In genomic region chr1:188906921-188907641, GRCh38 we compare ENCODE assay signal across 16 cellular contexts.
DNase-seq lines count a peak whose midpoint lies in the region; ATAC-seq, FAIRE-seq and TF ChIP-seq lines count a peak whose summit lies in the region.
"Had no signal": no experiment of that assay in that cellular context is flagged by ENCODE, and none has a peak within 500 bp of the region (broad histone marks: within the 10 kb centered on the region; RNA-seq: fewer than 3 reads in every experiment).

No MANE protein-coding gene starts in this region.

- H3K27me3 ChIP-seq in HepG2 (ENCODE audit: control insufficient read depth in 1 of 2, insufficient read depth in 2 of 2, low read length in 2 of 2), result no peaks in the 10 kb centered on the region
- H3K27me3 ChIP-seq in right lobe of liver, result no peaks in the 10 kb centered on the region
- no peaks in the 10 kb centered on the region for H3K27me3 ChIP-seq in PC-9 (ENCODE audit: insufficient read depth, low read depth)
- H3K27me3 ChIP-seq in trophoblast cell (ENCODE audit: insufficient read depth, low read length), result no peaks in the 10 kb centered on the region
- H3K27me3 ChIP-seq: BLaER1 had no signal

- H3K14ac ChIP-seq in trophoblast cell (ENCODE audit: low read length), result no peak overlapping the region

- H4K91ac ChIP-seq in trophoblast cell (ENCODE audit: low read depth, low read length), result no peak overlapping the region

- CTCF ChIA-PET in HepG2 (lab: Yijun Ruan, JAX; ENCODE audit: low intra/inter-chr PET ratio, low total read pairs), result no interaction called here
- CTCF ChIA-PET in PC-9 (lab: Charles Lee), result no interaction called here

- TF ChIP-seq POLR2A in HepG2 (IDR thresholded peaks at IDR 0.05; ENCODE audit: insufficient read depth in 1 of 2, low read depth in 2 of 2, low read length in 2 of 2) (no peak), right lobe of liver (IDR thresholded peaks at IDR 0.05) (no peak)

- DNase-seq in HepG2 (ENCODE audit: low spot score) (no peak), right lobe of liver (no peak), PC-9 (no peak), islet precursor cell (peak; percentile 34), trophoblast cell (peak; percentile 18 to 56), HT-29 (ENCODE audit: low spot score) (no peak), left cardiac atrium (no peak)
- DNase-seq in activated naive CD4-positive, alpha-beta T cell treated with anti-CD3 and anti-CD28 coated beads, Interleukin-2, amount 50 U/mL, for 16 hours, result no peak
- DNase-seq: CD4-positive, alpha-beta memory T cell; DMS79 treated with DMSO at 0.1 percent for 48 hours; GF-D8; GOT3; H7 had no signal

- POLR2A ChIA-PET in HepG2 (lab: Yijun Ruan, JAX), result no interaction called here
- POLR2A ChIA-PET in PC-9 (lab: Charles Lee; ENCODE audit: unreplicated experiment), result no interaction called here

- no peak overlapping the region for H3K4ac ChIP-seq in trophoblast cell (ENCODE audit: low read depth, low read length)

- no peak for ATAC-seq in HepG2
- ATAC-seq in right lobe of liver, result no peak
- ATAC-seq in left cardiac atrium, result no peak
- ATAC-seq: A549 had no signal

- H3K18ac ChIP-seq in trophoblast cell (ENCODE audit: low read length), result no peak overlapping the region

- H4K20me1 ChIP-seq in HepG2 (ENCODE audit: insufficient read depth, low read length), result no peaks in the 10 kb centered on the region
- no peaks in the 10 kb centered on the region for H4K20me1 ChIP-seq in PC-9 (ENCODE audit: insufficient read depth)
- H4K20me1 ChIP-seq: BLaER1 had no signal

- no peak overlapping the region for H3K9ac ChIP-seq in HepG2 (ENCODE audit: insufficient read depth, low read depth, low read length)
- no peak overlapping the region for H3K9ac ChIP-seq in trophoblast cell (ENCODE audit: low read length)
- H3K9ac ChIP-seq: BLaER1 had no signal

- H3K27ac ChIP-seq in HepG2 (ENCODE audit: extremely low read length, insufficient read depth, low read length) (no peak overlapping the region), right lobe of liver (no peak overlapping the region), PC-9 (no peak overlapping the region), trophoblast cell (ENCODE audit: low read depth, low read length) (no peak overlapping the region)
- H3K27ac ChIP-seq: 22Rv1, A549, BLaER1 had no signal

- H2BK120ac ChIP-seq in trophoblast cell (ENCODE audit: insufficient read depth, low read length, poor library complexity), result no peak overlapping the region

- H3K36me3 ChIP-seq in HepG2 (replicated peaks in 1 of 2; ENCODE audit: control insufficient read depth in 1 of 2, insufficient read depth in 2 of 2, low read length in 2 of 2), result no peaks in the 10 kb centered on the region
- H3K36me3 ChIP-seq in right lobe of liver, result no peaks in the 10 kb centered on the region
- H3K36me3 ChIP-seq in PC-9 (ENCODE audit: low read depth), result no peaks in the 10 kb centered on the region
- H3K36me3 ChIP-seq in trophoblast cell (ENCODE audit: control insufficient read depth in 1 of 2, insufficient read depth in 2 of 2, low read length in 2 of 2), result no peaks in the 10 kb centered on the region
- H3K36me3 ChIP-seq: BLaER1 had no signal

- H3K23ac ChIP-seq in trophoblast cell (ENCODE audit: low read length), result no peak overlapping the region

- H2AK5ac ChIP-seq in trophoblast cell (ENCODE audit: low read length), result no peak overlapping the region

- H3K4me1 ChIP-seq in HepG2 (ENCODE audit: insufficient read depth, low read length) (no peaks in the 10 kb centered on the region), right lobe of liver (no peaks in the 10 kb centered on the region), PC-9 (replicated peaks; ENCODE audit: insufficient read depth) (no peaks in the 10 kb centered on the region), trophoblast cell (ENCODE audit: control insufficient read depth in 1 of 2, insufficient read depth in 2 of 2, low read length in 2 of 2) (no peaks in the 10 kb centered on the region)
- H3K4me1 ChIP-seq: A549, BLaER1 had no signal

- no peak overlapping the region for H2BK12ac ChIP-seq in trophoblast cell (ENCODE audit: low read length)

- TF ChIP-seq CTCF in HepG2 (CRISPR knock-in tag; IDR thresholded peaks at IDR 0.05), result no peak
- TF ChIP-seq CTCF in right lobe of liver (IDR thresholded peaks at IDR 0.05), result no peak
- no peak for TF ChIP-seq CTCF in PC-9 (conservative IDR thresholded peaks at IDR 0.05)

- H2AFZ ChIP-seq in HepG2 (ENCODE audit: low read length), result peak overlapping the region; percentile 23
- H2AFZ ChIP-seq in PC-9, result peak overlapping the region; percentile 48; the same call in 1 of the 2 replicates
- H2AFZ ChIP-seq in trophoblast cell (ENCODE audit: insufficient read depth, low read length, poor library complexity), result no peak overlapping the region

- no peak overlapping the region for H4K8ac ChIP-seq in trophoblast cell (ENCODE audit: low read depth, low read length)

- no peak for TF ChIP-seq RAD21 in HepG2 (CRISPR knock-in tag; IDR thresholded peaks at IDR 0.05)

- FAIRE-seq in HepG2 (lab: Jason Lieb, UNC), result no peak
- FAIRE-seq: A549 had no signal

- no peaks in the 10 kb centered on the region for H3K79me2 ChIP-seq in HepG2 (ENCODE audit: insufficient read depth, low read length)
- no peaks in the 10 kb centered on the region for H3K79me2 ChIP-seq in PC-9 (ENCODE audit: low read depth)
- no peaks in the 10 kb centered on the region for H3K79me2 ChIP-seq in trophoblast cell (ENCODE audit: control insufficient read depth, insufficient read depth, low read length, poor library complexity)

- H3K9me2 ChIP-seq in PC-9 (ENCODE audit: insufficient read depth), result no peaks in the 10 kb centered on the region

- H2BK5ac ChIP-seq in trophoblast cell (ENCODE audit: low read depth, low read length, poor library complexity), result no peak overlapping the region

- BruUV-seq in HepG2 (replicated peaks; lab: Mats Ljungman, UMichigan), result no TSS peak
- no TSS peak for BruUV-seq in PC-9 (replicated peaks; lab: Mats Ljungman, UMichigan)

- H3K4me2 ChIP-seq in HepG2 (ENCODE audit: low read depth, low read length) (no peak overlapping the region), PC-9 (no peak overlapping the region), trophoblast cell (ENCODE audit: low read length) (no peak overlapping the region)
- H3K4me2 ChIP-seq: A549, BLaER1 had no signal

- H3K79me1 ChIP-seq in trophoblast cell (ENCODE audit: low read length), result no peaks in the 10 kb centered on the region

- WGBS in HepG2 (ENCODE audit: low lambda C conversion rate), result 6% methylated on average over 10 of the region's 10 CpGs
- 48% methylated on average over 10 of the region's 10 CpGs for WGBS in right lobe of liver (ENCODE audit: insufficient coverage, low coverage, low lambda C conversion rate, missing lambda C conversion rate)
- no CpG with 5 or more reads among the region's 10 CpGs for WGBS in trophoblast cell (ENCODE audit: extremely low coverage, insufficient coverage, insufficient read length)

- H4K12ac ChIP-seq in trophoblast cell (ENCODE audit: low read depth, low read length), result no peak overlapping the region

- H3K9me3 ChIP-seq in HepG2 (ENCODE audit: low read length) (no peaks in the 10 kb centered on the region), right lobe of liver (no peaks in the 10 kb centered on the region), PC-9 (ENCODE audit: insufficient read depth, low read depth) (peaks cover 3% of the 10 kb centered on the region; the same call in 1 of the 2 replicates), trophoblast cell (ENCODE audit: insufficient read depth, low read depth, low read length) (no peaks in the 10 kb centered on the region)
- H3K9me3 ChIP-seq: A549, BLaER1 had no signal

- in situ Hi-C loops in HepG2 (cut with HindIII; ENCODE audit: extremely low pct_ligation_motif_present, low pct_unique_long_range_greater_than_20kb), result no loop called here

- H3K4me3 ChIP-seq in HepG2 (replicated peaks in 1 of 3; ENCODE audit: insufficient read depth in 1 of 3, low read depth in 2 of 3, low read length in 3 of 3), result no peak overlapping the region
- H3K4me3 ChIP-seq in right lobe of liver, result no peak overlapping the region
- no peak overlapping the region for H3K4me3 ChIP-seq in PC-9
- H3K4me3 ChIP-seq in trophoblast cell (ENCODE audit: low read depth, low read length), result no peak overlapping the region
- H3K4me3 ChIP-seq: A549, BLaER1 had no signal

- no peaks in the 10 kb centered on the region for H3F3A ChIP-seq in PC-9 (ENCODE audit: insufficient read depth, low read depth)

- TF ChIP-seq EP300 in HepG2 (IDR thresholded peaks at IDR 0.05; ENCODE audit: low read depth in 2 of 2, low read length in 2 of 2) (no peak), HepG2 (CRISPR knock-in tag; IDR thresholded peaks at IDR 0.05; ENCODE audit: borderline replicate concordance) (no peak)

- intact Hi-C loops in HepG2 (cut with micrococcal nuclease; ENCODE audit: unreplicated experiment) (no loop called here), right lobe of liver (cut with DNase I) (no loop called here), PC-9 (cut with micrococcal nuclease; ENCODE audit: unreplicated experiment) (no loop called here), left cardiac atrium (cut with DNase I) (no loop called here)

TF ChIP-seq in HepG2, 621 proteins besides CTCF, POLR2A, EP300 and RAD21 (continues in another document):
- TF ChIP-seq ELF3 (CRISPR knock-in tag; IDR thresholded peaks at IDR 0.05) (no peak), FOXA3 (CRISPR knock-in tag; IDR thresholded peaks at IDR 0.05) (no peak), SETDB1 (CRISPR knock-in tag; IDR thresholded peaks at IDR 0.05; ENCODE audit: borderline replicate concordance) (no peak), HNF1B (CRISPR knock-in tag; IDR thresholded peaks at IDR 0.05) (no peak)

Comparison
In these comparisons a context has a peak if more than half of its experiments do, and no peak if none do; other contexts are left out.
1. DNase-seq: peak in islet precursor cell (single experiment) and trophoblast cell (2 of 2); none in HepG2 (single experiment), right lobe of liver (0 of 3), PC-9 (0 of 2), HT-29 (single experiment), activated naive CD4-positive, alpha-beta T cell treated with anti-CD3 and anti-CD28 coated beads, Interleukin-2, amount 50 U/mL, for 16 hours (single experiment) and left cardiac atrium (single experiment).